ENCODE assay signal across 8 cellular contexts in genomic region chr16:71847096-71847495, GRCh38. TPM values are rescaled to one million over a fixed set of nuclear protein-coding genes. Genes with fewer than 3 reads are reported as not detected.
DNase-seq lines count a peak whose midpoint lies in the region; ATAC-seq and TF ChIP-seq lines count a peak whose summit lies in the region.

No MANE protein-coding gene starts in this region.

- H3K4me1 ChIP-seq in RWPE2 (ENCODE audit: insufficient read depth, poor library complexity, severe bottlenecking) (peaks cover 6% of the 10 kb centered on the region), rectal smooth muscle tissue (ENCODE audit: control insufficient read depth, insufficient read depth, low read length) (peaks cover 9% of the 10 kb centered on the region)

- H3K36me3 ChIP-seq in RWPE2 (ENCODE audit: low read depth) (peaks cover 41% of the 10 kb centered on the region), rectal smooth muscle tissue (ENCODE audit: control insufficient read depth, insufficient read depth, low read length) (peaks cover 23% of the 10 kb centered on the region)

- ATAC-seq in RWPE2 (ENCODE audit: low read depth) (no peak), GM21786 (IDR thresholded peaks at IDR 0.05; ENCODE audit: unreplicated experiment) (no peak), HG03095 (IDR thresholded peaks at IDR 0.05; ENCODE audit: unreplicated experiment) (no peak)

- no peak for TF ChIP-seq CTCF in RWPE2 (IDR thresholded peaks at IDR 0.05; ENCODE audit: poor library complexity, severe bottlenecking)
- TF ChIP-seq CTCF in epithelial cell of proximal tubule (conservative IDR thresholded peaks at IDR 0.05; ENCODE audit: low read depth, low read length) = no peak

- no peaks in the 10 kb centered on the region for H3K9me3 ChIP-seq in RWPE2 (ENCODE audit: severe bottlenecking)

- H3K4me3 ChIP-seq in GM08714 (ENCODE audit: low read length) = peak overlapping the region; percentile 89
- peak overlapping the region; percentile 96 for H3K4me3 ChIP-seq in RWPE2 (ENCODE audit: severe bottlenecking)
- H3K4me3 ChIP-seq in epithelial cell of proximal tubule (ENCODE audit: low read depth, low read length) = peak overlapping the region; percentile 79
- H3K4me3 ChIP-seq in rectal smooth muscle tissue (ENCODE audit: low read length) = peak overlapping the region; percentile 84

- H3K27me3 ChIP-seq in RWPE2 (ENCODE audit: insufficient read depth, poor library complexity, severe bottlenecking) (no peaks in the 10 kb centered on the region), rectal smooth muscle tissue (ENCODE audit: control insufficient read depth, insufficient read depth, low read length) (no peaks in the 10 kb centered on the region)

- DNase-seq in RWPE2 (ENCODE audit: low spot score) (no peak), epithelial cell of proximal tubule (ENCODE audit: low read depth) (no peak), cerebellar cortex (ENCODE audit: low spot score) (no peak)
- no peak for DNase-seq in stimulated activated CD4-positive, alpha-beta T cell treated with anti-CD3 and anti-CD28 coated beads, Interleukin-4, amount 100 ng/mL, for 4 hours

- H3K27ac ChIP-seq in RWPE2 (ENCODE audit: poor library complexity, severe bottlenecking) (no peak overlapping the region), rectal smooth muscle tissue (ENCODE audit: low read depth, low read length) (no peak overlapping the region)

- H3K9ac ChIP-seq in rectal smooth muscle tissue (ENCODE audit: low read length) = no peak overlapping the region

RNA-seq across cellular contexts. Expression of gene ATXN1L, which starts 1.3 kb away (rescaled TPM):
- 9.5 and 12.2 TPM in 2 replicates for total RNA-seq in epithelial cell of proximal tubule

RNA-seq across cellular contexts. Expression of gene ZNF821, which starts 36.9 kb away (rescaled TPM):
- 6.4 and 17.6 TPM in 2 replicates for total RNA-seq in epithelial cell of proximal tubule

RNA-seq across cellular contexts. Expression of gene AP1G1, which starts 38.5 kb away (rescaled TPM):
- 40.1 and 43.6 TPM in 2 replicates for total RNA-seq in epithelial cell of proximal tubule

RNA-seq across cellular contexts. Expression of gene IST1, which starts 48.2 kb away (rescaled TPM):
- 145 and 211 TPM in 2 replicates for total RNA-seq in epithelial cell of proximal tubule
